ENCODE assay signal across 9 cellular contexts in the genomic region with DNA sequence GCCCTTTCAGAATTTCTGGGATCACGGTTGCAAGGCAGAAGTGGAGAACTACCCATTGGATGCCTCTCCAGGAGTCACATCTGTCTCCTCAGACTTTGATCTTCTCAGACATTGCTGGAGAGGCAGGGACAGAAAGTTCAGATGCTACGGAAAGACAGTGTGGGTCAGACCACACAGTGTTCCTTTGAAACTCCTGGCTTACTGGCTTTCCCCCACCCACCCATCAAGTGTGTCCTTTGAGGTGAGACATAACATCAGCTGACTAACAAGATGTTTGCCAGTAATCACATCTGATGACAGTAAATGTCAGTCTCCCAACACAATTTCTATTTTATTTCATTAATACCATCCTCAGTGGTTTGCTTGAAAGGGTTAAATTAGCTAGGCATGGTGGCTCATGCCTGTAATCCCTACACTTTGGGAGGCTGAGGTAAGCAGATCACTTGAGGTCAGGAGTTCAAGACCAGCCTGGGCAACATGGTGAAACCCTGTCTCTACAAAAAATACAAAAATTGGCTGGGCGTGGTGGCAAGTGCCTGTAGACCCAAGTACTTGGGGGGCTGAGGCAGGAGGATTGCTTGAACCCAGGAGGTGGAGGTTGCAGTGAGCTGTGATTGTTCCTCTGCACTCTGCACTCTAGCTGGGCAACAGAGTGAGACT.
DNase-seq lines count a peak whose midpoint lies in the region; ATAC-seq and TF ChIP-seq lines count a peak whose summit lies in the region.
"Had no signal": no experiment of that assay in that cellular context is flagged by ENCODE, and none has a peak within 500 bp of the region (broad histone marks: within the 10 kb centered on the region; RNA-seq: fewer than 3 reads in every experiment).

No MANE protein-coding gene starts in this region.

- no peaks in the 10 kb centered on the region for H3K36me3 ChIP-seq in vagina
- H3K36me3 ChIP-seq: spleen had no signal

- H3K4me3 ChIP-seq in vagina: no peak overlapping the region

- no peak for ATAC-seq in natural killer cell treated with Interleukin-12 subunit alpha and Interleukin-12 subunit beta and Interleukin-15 and Interleukin-18, amount 100 ng/mL, for 72 hours
- ATAC-seq in natural killer cell (no peak), HG03025 (IDR thresholded peaks at IDR 0.05; ENCODE audit: low FRiP score, unreplicated experiment) (no peak), HG02763 (IDR thresholded peaks at IDR 0.05; ENCODE audit: unreplicated experiment) (no peak)

- H3K4me1 ChIP-seq in vagina: peaks cover 26% of the 10 kb centered on the region

- no peaks in the 10 kb centered on the region for H3K9me3 ChIP-seq in vagina

- no peak overlapping the region for H3K27ac Mint-ChIP-seq in natural killer cell treated with Interleukin-12 subunit alpha and Interleukin-12 subunit beta and Interleukin-15 and Interleukin-18, amount 100 ng/mL, for 72 hours
- no peak overlapping the region for H3K27ac Mint-ChIP-seq in natural killer cell
- H3K27ac Mint-ChIP-seq in activated T-helper 2 cell treated with anti-CD3 and anti-CD28 coated beads, Interferon-gamma antibody, Interleukin-2, Interleukin-4, amounts not matched to agents 10 μg/mL and 5 μg/mL and 100 μg/mL, durations not matched to agents 14 hours and 24 hours and 36 hours: peak overlapping the region; percentile 80

- intact Hi-C loops in natural killer cell (cut with micrococcal nuclease): loop anchor here (1.0 kb wide), 3 partner anchors 117 to 316 kb away; no protein-coding TSS in a partner anchor
- intact Hi-C loops in activated T-helper 2 cell treated with anti-CD3 and anti-CD28 coated beads, Interferon-gamma antibody, Interleukin-2, Interleukin-4, amounts not matched to agents 10 μg/mL and 5 μg/mL and 100 μg/mL, durations not matched to agents 14 hours and 24 hours and 36 hours (cut with micrococcal nuclease): loop anchor here (1.0 kb wide), 1 partner anchor 8 kb away; no protein-coding TSS in a partner anchor
- intact Hi-C loops in vagina (cut with DNase I): no loop called here

- no peak for TF ChIP-seq CTCF in natural killer cell (IDR thresholded peaks at IDR 0.05)
- no peak for TF ChIP-seq CTCF in vagina (IDR thresholded peaks at IDR 0.05)

- TF ChIP-seq POLR2A in vagina (IDR thresholded peaks at IDR 0.05): no peak

- peak overlapping the region; percentile 54 for H3K27ac ChIP-seq in vagina

- no peaks in the 10 kb centered on the region for H3K27me3 ChIP-seq in vagina

- peaks cover 10 to 14% of the 10 kb centered on the region in 2 donors for H3K4me1 Mint-ChIP-seq in natural killer cell treated with Interleukin-12 subunit alpha and Interleukin-12 subunit beta and Interleukin-15 and Interleukin-18, amount 100 ng/mL, for 72 hours (ENCODE audit: low read depth in 2 of 2)
- peaks cover 0 to under 1% of the 10 kb centered on the region in 2 donors for H3K4me1 Mint-ChIP-seq in natural killer cell
- H3K4me1 Mint-ChIP-seq in activated T-helper 2 cell treated with anti-CD3 and anti-CD28 coated beads, Interferon-gamma antibody, Interleukin-2, Interleukin-4, amounts not matched to agents 10 μg/mL and 5 μg/mL and 100 μg/mL, durations not matched to agents 14 hours and 24 hours and 36 hours (ENCODE audit: low read depth): peaks cover 79% of the 10 kb centered on the region

- H3K36me3 Mint-ChIP-seq in natural killer cell treated with Interleukin-12 subunit alpha and Interleukin-12 subunit beta and Interleukin-15 and Interleukin-18, amount 100 ng/mL, for 72 hours: no peaks in the 10 kb centered on the region
- H3K36me3 Mint-ChIP-seq in natural killer cell: no peaks in the 10 kb centered on the region
- H3K36me3 Mint-ChIP-seq in activated T-helper 2 cell treated with anti-CD3 and anti-CD28 coated beads, Interferon-gamma antibody, Interleukin-2, Interleukin-4, amounts not matched to agents 10 μg/mL and 5 μg/mL and 100 μg/mL, durations not matched to agents 14 hours and 24 hours and 36 hours (ENCODE audit: low read depth): no peaks in the 10 kb centered on the region

- peak; percentile 34 for DNase-seq in natural killer cell treated with Interleukin-12 subunit alpha and Interleukin-12 subunit beta and Interleukin-15 and Interleukin-18, amount 100 ng/mL, for 72 hours (ENCODE audit: low spot score)
- DNase-seq in natural killer cell (no peak), vagina (ENCODE audit: extremely low spot score in 2 of 2) (no peak), OCI-M1 (lab: John Stamatoyannopoulos, UW) (no peak)
- DNase-seq in activated T-helper 2 cell treated with anti-CD3 and anti-CD28 coated beads, Interferon-gamma antibody, Interleukin-2, Interleukin-4, amounts not matched to agents 10 μg/mL and 5 μg/mL and 100 μg/mL, durations not matched to agents 14 hours and 24 hours and 36 hours (ENCODE audit: low spot score): no peak
- peak; percentile 46 for DNase-seq in stimulated activated CD4-positive, alpha-beta T cell treated with anti-CD3 and anti-CD28 coated beads, Interleukin-12 subunit alpha, Interleukin-12 subunit beta, amount 100 ng/mL, for 4 hours

- peaks cover 51 to 59% of the 10 kb centered on the region in 2 donors for H3K27me3 Mint-ChIP-seq in natural killer cell treated with Interleukin-12 subunit alpha and Interleukin-12 subunit beta and Interleukin-15 and Interleukin-18, amount 100 ng/mL, for 72 hours
- H3K27me3 Mint-ChIP-seq in natural killer cell (ENCODE audit: low read depth in 2 of 2): peaks cover 26 to 75% of the 10 kb centered on the region in 2 donors
- H3K27me3 Mint-ChIP-seq in activated T-helper 2 cell treated with anti-CD3 and anti-CD28 coated beads, Interferon-gamma antibody, Interleukin-2, Interleukin-4, amounts not matched to agents 10 μg/mL and 5 μg/mL and 100 μg/mL, durations not matched to agents 14 hours and 24 hours and 36 hours (ENCODE audit: low read depth): peaks cover 24% of the 10 kb centered on the region

- no peak overlapping the region for H3K4me3 Mint-ChIP-seq in natural killer cell treated with Interleukin-12 subunit alpha and Interleukin-12 subunit beta and Interleukin-15 and Interleukin-18, amount 100 ng/mL, for 72 hours
- no peak overlapping the region for H3K4me3 Mint-ChIP-seq in natural killer cell
- H3K4me3 Mint-ChIP-seq in activated T-helper 2 cell treated with anti-CD3 and anti-CD28 coated beads, Interferon-gamma antibody, Interleukin-2, Interleukin-4, amounts not matched to agents 10 μg/mL and 5 μg/mL and 100 μg/mL, durations not matched to agents 14 hours and 24 hours and 36 hours (ENCODE audit: low read depth): peak overlapping the region; percentile 24

- H3K9me3 Mint-ChIP-seq in natural killer cell treated with Interleukin-12 subunit alpha and Interleukin-12 subunit beta and Interleukin-15 and Interleukin-18, amount 100 ng/mL, for 72 hours: no peaks in the 10 kb centered on the region
- no peaks in the 10 kb centered on the region for H3K9me3 Mint-ChIP-seq in natural killer cell
- peaks cover 9% of the 10 kb centered on the region for H3K9me3 Mint-ChIP-seq in activated T-helper 2 cell treated with anti-CD3 and anti-CD28 coated beads, Interferon-gamma antibody, Interleukin-2, Interleukin-4, amounts not matched to agents 10 μg/mL and 5 μg/mL and 100 μg/mL, durations not matched to agents 14 hours and 24 hours and 36 hours

Comparison
In these comparisons a context has a peak if more than half of its experiments do, and no peak if none do; other contexts are left out.
1. DNase-seq: peak in natural killer cell treated with Interleukin-12 subunit alpha and Interleukin-12 subunit beta and Interleukin-15 and Interleukin-18, amount 100 ng/mL, for 72 hours (single experiment) and stimulated activated CD4-positive, alpha-beta T cell treated with anti-CD3 and anti-CD28 coated beads, Interleukin-12 subunit alpha, Interleukin-12 subunit beta, amount 100 ng/mL, for 4 hours (single experiment); none in natural killer cell (single experiment), activated T-helper 2 cell treated with anti-CD3 and anti-CD28 coated beads, Interferon-gamma antibody, Interleukin-2, Interleukin-4, amounts not matched to agents 10 μg/mL and 5 μg/mL and 100 μg/mL, durations not matched to agents 14 hours and 24 hours and 36 hours (single experiment), vagina (0 of 2) and OCI-M1 (single experiment).